10 cellular contexts compared by ENCODE assay signal in the genomic region with DNA sequence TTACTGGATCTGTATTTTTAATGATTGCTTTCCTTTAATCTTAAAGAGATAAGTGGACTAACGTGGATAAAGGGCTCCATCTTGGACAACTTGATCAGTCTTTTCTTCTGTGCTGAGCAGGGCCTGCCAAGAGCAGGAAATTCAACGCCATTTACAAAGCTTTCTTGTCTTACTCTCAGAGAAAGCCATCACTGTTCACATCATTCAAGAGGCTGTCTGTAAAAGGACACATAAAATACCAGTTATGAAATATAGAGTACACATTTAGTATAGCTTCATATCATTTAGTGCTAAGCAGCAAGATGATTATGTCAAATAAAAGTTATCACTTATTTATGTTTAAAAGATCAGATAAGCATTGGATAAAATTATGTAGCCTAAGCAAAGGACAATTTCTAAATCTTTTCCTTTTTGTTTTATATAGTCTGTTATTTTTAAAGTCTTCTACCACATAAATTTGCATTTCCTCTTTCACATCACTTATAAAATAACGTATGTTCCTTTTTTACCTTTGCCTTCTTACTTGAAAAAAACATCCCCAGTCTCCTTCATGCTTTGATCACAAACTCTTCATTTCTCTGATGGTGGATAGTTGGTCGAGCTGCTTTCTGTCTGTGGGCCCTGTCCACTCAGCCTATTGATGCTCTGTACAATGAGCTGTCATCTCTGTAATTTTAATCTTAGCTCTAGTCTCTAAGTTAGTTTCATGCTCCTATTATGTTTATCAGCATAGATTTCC. TPM values are rescaled to one million over a fixed set of nuclear protein-coding genes. Genes with fewer than 3 reads are reported as not detected.
DNase-seq lines count a peak whose midpoint lies in the region; ATAC-seq and TF ChIP-seq lines count a peak whose summit lies in the region.
"Had no signal": no experiment of that assay in that cellular context is flagged by ENCODE, and none has a peak within 500 bp of the region (broad histone marks: within the 10 kb centered on the region; RNA-seq: fewer than 3 reads in every experiment).

No MANE protein-coding gene starts in this region.

- DNase-seq in CD14-positive monocyte (ENCODE audit: low spot score) (no peak), GM10248 (ENCODE audit: extremely low spot score) (no peak), coronary artery (ENCODE audit: low spot score) (no peak)
- no peak for DNase-seq in activated T-helper 2 cell treated with anti-CD3 and anti-CD28 coated beads, Interferon-gamma antibody, Interleukin-2, Interleukin-4, amounts not matched to agents 10 μg/mL and 5 μg/mL and 100 μg/mL, durations not matched to agents 14 hours and 24 hours and 36 hours (ENCODE audit: low spot score)
- no peak for DNase-seq in naive thymus-derived CD8-positive, alpha-beta T cell
- DNase-seq: left colon had no signal

- ATAC-seq in naive thymus-derived CD8-positive, alpha-beta T cell: no peak
- no peak for ATAC-seq in HG03520 (IDR thresholded peaks at IDR 0.05; ENCODE audit: unreplicated experiment)
- ATAC-seq in HG03378 (IDR thresholded peaks at IDR 0.05; ENCODE audit: unreplicated experiment): no peak
- ATAC-seq: left colon had no signal

- no peaks in the 10 kb centered on the region for H3K27me3 Mint-ChIP-seq in CD14-positive monocyte (ENCODE audit: low read depth in 3 of 3)
- H3K27me3 Mint-ChIP-seq in activated T-helper 2 cell treated with anti-CD3 and anti-CD28 coated beads, Interferon-gamma antibody, Interleukin-2, Interleukin-4, amounts not matched to agents 10 μg/mL and 5 μg/mL and 100 μg/mL, durations not matched to agents 14 hours and 24 hours and 36 hours (ENCODE audit: low read depth): no peaks in the 10 kb centered on the region
- H3K27me3 Mint-ChIP-seq in naive thymus-derived CD8-positive, alpha-beta T cell: peaks cover 0 to 5% (median 0%) of the 10 kb centered on the region in 5 donors

- no peaks in the 10 kb centered on the region for H3K9me3 Mint-ChIP-seq in CD14-positive monocyte
- H3K9me3 Mint-ChIP-seq in activated T-helper 2 cell treated with anti-CD3 and anti-CD28 coated beads, Interferon-gamma antibody, Interleukin-2, Interleukin-4, amounts not matched to agents 10 μg/mL and 5 μg/mL and 100 μg/mL, durations not matched to agents 14 hours and 24 hours and 36 hours: no peaks in the 10 kb centered on the region
- peaks cover 0 to 4% (median 0%) of the 10 kb centered on the region in 9 donors for H3K9me3 Mint-ChIP-seq in naive thymus-derived CD8-positive, alpha-beta T cell

- POLR2A ChIA-PET in HEK293 (lab: Yijun Ruan, JAX) (interaction anchor here (1.0 to 3.6 kb wide), 2 partner anchors 60 to 80 kb away, joined by 3 to 19 read pairs; partner anchors contain the start of gene CCNI), GM10248 (lab: Yijun Ruan, JAX) (no interaction called here)
- POLR2A ChIA-PET in naive thymus-derived CD8-positive, alpha-beta T cell (lab: Charles Lee): interaction anchor here (0.6 to 4.7 kb wide), 2 partner anchors 79 to 160 kb away, joined by 3 to 44 read pairs; partner anchors contain the start of gene CCNI

- H3K4me3 ChIP-seq in HEK293 (ENCODE audit: low read depth, low read length): no peak overlapping the region
- no peak overlapping the region for H3K4me3 ChIP-seq in coronary artery
- H3K4me3 ChIP-seq: right atrium auricular region had no signal

- CTCF ChIA-PET in HEK293 (lab: Yijun Ruan, JAX) (interaction anchor here (0.6 to 2.3 kb wide), 3 partner anchors 48 to 121 kb away, joined by 3 to 6 read pairs (median 3); no protein-coding TSS in a partner anchor), GM10248 (lab: Yijun Ruan, JAX) (interaction anchor here (1.0 to 5.6 kb wide), 10 partner anchors 9 to 108 kb away, joined by 3 to 26 read pairs (median 4); no protein-coding TSS in a partner anchor)

- no peak overlapping the region for H3K4me3 Mint-ChIP-seq in CD14-positive monocyte
- H3K4me3 Mint-ChIP-seq in activated T-helper 2 cell treated with anti-CD3 and anti-CD28 coated beads, Interferon-gamma antibody, Interleukin-2, Interleukin-4, amounts not matched to agents 10 μg/mL and 5 μg/mL and 100 μg/mL, durations not matched to agents 14 hours and 24 hours and 36 hours (ENCODE audit: low read depth): peak overlapping the region; percentile 31
- peak overlapping the region in 7 of 10 donors; percentile 43 to 99 (median 56) for H3K4me3 Mint-ChIP-seq in naive thymus-derived CD8-positive, alpha-beta T cell

- TF ChIP-seq CTCF in CD14-positive monocyte (IDR thresholded peaks at IDR 0.05) (no peak), HEK293 (tag by site-specific recombination; IDR thresholded peaks at IDR 0.05) (no peak), GM10248 (IDR thresholded peaks at IDR 0.05; ENCODE audit: control extremely low read depth, extremely low read depth, low read depth, missing control alignments) (no peak), coronary artery (IDR thresholded peaks at IDR 0.05) (no peak)

- peak overlapping the region; percentile 97; the same call in 1 of the 2 replicates for H3K27ac ChIP-seq in HEK293 (ENCODE audit: extremely low read depth, low read depth, low read length)
- no peak overlapping the region for H3K27ac ChIP-seq in coronary artery
- H3K27ac ChIP-seq: right atrium auricular region had no signal

- intact Hi-C loops in CD14-positive monocyte (cut with micrococcal nuclease): loop anchor here (5.0 to 10.0 kb wide), 4 partner anchors 37 to 940 kb away; partner anchors contain the start of genes CCNI (in 1 of the 2) and SCARB2 (in 1 of the 2)
- intact Hi-C loops in activated T-helper 2 cell treated with anti-CD3 and anti-CD28 coated beads, Interferon-gamma antibody, Interleukin-2, Interleukin-4, amounts not matched to agents 10 μg/mL and 5 μg/mL and 100 μg/mL, durations not matched to agents 14 hours and 24 hours and 36 hours (cut with micrococcal nuclease): loop anchor here (5.0 to 10.0 kb wide), 2 partner anchors 58 to 700 kb away; no protein-coding TSS in a partner anchor

- H3K27ac Mint-ChIP-seq in CD14-positive monocyte: peak overlapping the region in 5 of 7 donors; percentile 1 to 76 (median 50)
- peak overlapping the region; percentile 9 for H3K27ac Mint-ChIP-seq in activated T-helper 2 cell treated with anti-CD3 and anti-CD28 coated beads, Interferon-gamma antibody, Interleukin-2, Interleukin-4, amounts not matched to agents 10 μg/mL and 5 μg/mL and 100 μg/mL, durations not matched to agents 14 hours and 24 hours and 36 hours
- peak overlapping the region in 7 of 10 donors; percentile 47 to 98 (median 69) for H3K27ac Mint-ChIP-seq in naive thymus-derived CD8-positive, alpha-beta T cell

- no peaks in the 10 kb centered on the region for H3K9me3 ChIP-seq in HEK293 (ENCODE audit: control insufficient read depth, insufficient read depth, low read depth, low read length)
- H3K9me3 ChIP-seq: right atrium auricular region had no signal

- peaks cover 4 to 7% of the 10 kb centered on the region in 2 donors for H3K36me3 Mint-ChIP-seq in CD14-positive monocyte
- peaks cover 10% of the 10 kb centered on the region for H3K36me3 Mint-ChIP-seq in activated T-helper 2 cell treated with anti-CD3 and anti-CD28 coated beads, Interferon-gamma antibody, Interleukin-2, Interleukin-4, amounts not matched to agents 10 μg/mL and 5 μg/mL and 100 μg/mL, durations not matched to agents 14 hours and 24 hours and 36 hours (ENCODE audit: low read depth)
- H3K36me3 Mint-ChIP-seq in naive thymus-derived CD8-positive, alpha-beta T cell: peaks cover 0 to 4% (median 3%) of the 10 kb centered on the region in 3 donors

- no peaks in the 10 kb centered on the region for H3K4me1 ChIP-seq in HEK293 (ENCODE audit: control insufficient read depth, insufficient read depth, low read length)

- peaks cover 50% of the 10 kb centered on the region for H3K4me1 Mint-ChIP-seq in CD14-positive monocyte
- peaks cover 50% of the 10 kb centered on the region for H3K4me1 Mint-ChIP-seq in activated T-helper 2 cell treated with anti-CD3 and anti-CD28 coated beads, Interferon-gamma antibody, Interleukin-2, Interleukin-4, amounts not matched to agents 10 μg/mL and 5 μg/mL and 100 μg/mL, durations not matched to agents 14 hours and 24 hours and 36 hours (ENCODE audit: low read depth)
- peaks cover 13 to 74% (median 29%) of the 10 kb centered on the region in 4 donors for H3K4me1 Mint-ChIP-seq in naive thymus-derived CD8-positive, alpha-beta T cell

- H3K36me3 ChIP-seq in HEK293 (ENCODE audit: control insufficient read depth in 2 of 2, insufficient read depth in 1 of 2, low read length in 2 of 2): peaks cover 0 to 17% of the 10 kb centered on the region in 2 experiments; a peak in 1 of 3 replicates
- H3K36me3 ChIP-seq: right atrium auricular region had no signal

TF ChIP-seq in HEK293, 187 proteins besides CTCF, POLR2A, EP300 and RAD21:
- TF ChIP-seq BCL11B (tag by site-specific recombination; IDR thresholded peaks at IDR 0.05; ENCODE audit: low read depth) (no peak), ZNF514 (tag by site-specific recombination; IDR thresholded peaks at IDR 0.05) (no peak), ZNF548 (tag by site-specific recombination; IDR thresholded peaks at IDR 0.05) (no peak), ZNF658 (tag by site-specific recombination; IDR thresholded peaks at IDR 0.05) (no peak), ZBTB48 (tag by site-specific recombination; IDR thresholded peaks at IDR 0.05) (no peak)

RNA-seq across cellular contexts. Expression of gene CCNG2, which starts 2.1 kb away (rescaled TPM):
- polyA plus RNA-seq in CD14-positive monocyte: 10 to 100 TPM; 17.6 to 26.4 TPM
- total RNA-seq in activated T-helper 2 cell treated with anti-CD3 and anti-CD28 coated beads, Interferon-gamma antibody, Interleukin-2, Interleukin-4, amounts not matched to agents 10 μg/mL and 5 μg/mL and 100 μg/mL, durations not matched to agents 14 hours and 24 hours and 36 hours: 34.3 and 35.2 TPM in 2 replicates
- 10 to 100 TPM; 36.3 to 38.1 TPM for total RNA-seq in naive thymus-derived CD8-positive, alpha-beta T cell
- 10 to 100 TPM; 10.2 to 15.3 (median 13.7) TPM for polyA plus RNA-seq in naive thymus-derived CD8-positive, alpha-beta T cell

Comparison
In these comparisons a context has a peak if more than half of its experiments do, and no peak if none do; other contexts are left out.
1. H3K27ac Mint-ChIP-seq: peak in every context shown above with its lines; median percentile 69 in naive thymus-derived CD8-positive, alpha-beta T cell; 50 in CD14-positive monocyte; 9 in activated T-helper 2 cell treated with anti-CD3 and anti-CD28 coated beads, Interferon-gamma antibody, Interleukin-2, Interleukin-4, amounts not matched to agents 10 μg/mL and 5 μg/mL and 100 μg/mL, durations not matched to agents 14 hours and 24 hours and 36 hours.
2. H3K4me3 Mint-ChIP-seq: peak in activated T-helper 2 cell treated with anti-CD3 and anti-CD28 coated beads, Interferon-gamma antibody, Interleukin-2, Interleukin-4, amounts not matched to agents 10 μg/mL and 5 μg/mL and 100 μg/mL, durations not matched to agents 14 hours and 24 hours and 36 hours (single experiment) and naive thymus-derived CD8-positive, alpha-beta T cell (7 of 10); none in CD14-positive monocyte (0 of 2).